26 cellular contexts compared by ENCODE assay signal in the genomic region with DNA sequence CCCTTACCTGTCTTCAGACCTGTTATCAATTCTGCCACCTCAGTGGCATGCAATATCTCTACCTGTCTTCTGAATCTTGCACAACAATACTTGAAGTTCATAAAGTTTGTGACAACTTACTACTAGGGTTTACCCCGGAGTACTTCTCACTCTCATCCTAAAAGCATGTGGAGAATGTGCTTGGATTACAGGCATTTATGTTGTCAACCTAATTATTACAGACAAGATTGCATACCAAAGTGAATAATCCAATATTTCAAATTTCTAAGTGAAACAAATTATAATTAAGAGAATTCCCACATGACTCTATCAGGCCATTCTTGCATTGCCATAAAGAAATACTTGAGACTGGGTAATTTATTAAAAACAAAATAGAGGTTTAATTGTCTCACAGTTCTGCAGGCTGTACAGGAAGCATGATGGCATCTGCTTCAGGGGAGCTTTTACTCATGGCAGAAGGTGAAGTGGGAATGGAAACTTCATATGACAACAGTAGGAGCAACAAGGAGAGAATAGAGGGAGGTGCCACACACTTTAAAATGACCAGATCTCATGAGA.
"Had no signal": no experiment of that assay in that cellular context is flagged by ENCODE, and none has a peak within 500 bp of the region (broad histone marks: within the 10 kb centered on the region; RNA-seq: fewer than 3 reads in every experiment).

No MANE protein-coding gene starts in this region.

- H3K9me3 ChIP-seq: colonic mucosa, pancreas, testis had no signal

- H3K36me3 Mint-ChIP-seq: stimulated activated memory B cell treated with anti-CD40 and anti-IgM and Interleukin-4, amounts not matched to agents 10 μg/mL and 1 μg/mL and 100 μg/mL, for 72 hours; type B pancreatic cell had no signal

- H3K4me1 ChIP-seq: colonic mucosa, esophagus muscularis mucosa, heart right ventricle, lower lobe of right lung, pancreas, right atrium auricular region, testis, tibial artery had no signal

- H3K36me3 ChIP-seq: colonic mucosa, esophagus muscularis mucosa, heart right ventricle, lower lobe of right lung, pancreas, right atrium auricular region, tibial artery had no signal

- H3K27me3 Mint-ChIP-seq: stimulated activated memory B cell treated with anti-CD40 and anti-IgM and Interleukin-4, amounts not matched to agents 10 μg/mL and 1 μg/mL and 100 μg/mL, for 72 hours; type B pancreatic cell had no signal

- H3K27me3 ChIP-seq: colonic mucosa, esophagus muscularis mucosa, heart right ventricle, pancreas, right atrium auricular region, testis, tibial artery had no signal

- ATAC-seq: heart right ventricle; left colon; left ventricle myocardium superior; lower lobe of right lung; natural killer cell; pancreas; sciatic nerve; stimulated activated memory B cell treated with anti-CD40 and anti-IgM and Interleukin-4, amounts not matched to agents 10 μg/mL and 1 μg/mL and 100 μg/mL, for 72 hours; stimulated activated naive CD8-positive, alpha-beta T cell treated with anti-CD3 and anti-CD28 coated beads, Interleukin-15, Interleukin-2, amounts not matched to agents 100 U/mL and 50 U/mL, for 24 hours had no signal

- H3K9me3 Mint-ChIP-seq: type B pancreatic cell had no signal

- H3K27ac ChIP-seq: colonic mucosa, esophagus muscularis mucosa, heart right ventricle, lower lobe of right lung, pancreas, right atrium auricular region, testis, tibial artery had no signal

- H3K4me3 Mint-ChIP-seq: natural killer cell; stimulated activated memory B cell treated with anti-CD40 and anti-IgM and Interleukin-4, amounts not matched to agents 10 μg/mL and 1 μg/mL and 100 μg/mL, for 72 hours; type B pancreatic cell had no signal

- H3K4me1 Mint-ChIP-seq: natural killer cell; stimulated activated memory B cell treated with anti-CD40 and anti-IgM and Interleukin-4, amounts not matched to agents 10 μg/mL and 1 μg/mL and 100 μg/mL, for 72 hours had no signal

- H3K27ac Mint-ChIP-seq: natural killer cell; stimulated activated memory B cell treated with anti-CD40 and anti-IgM and Interleukin-4, amounts not matched to agents 10 μg/mL and 1 μg/mL and 100 μg/mL, for 72 hours; type B pancreatic cell had no signal

- FAIRE-seq: endothelial cell of umbilical vein, pancreas had no signal

- H3K4me3 ChIP-seq: colonic mucosa, esophagus muscularis mucosa, heart right ventricle, lower lobe of right lung, pancreas, right atrium auricular region, testis, tibial artery had no signal

- DNase-seq: colonic mucosa; dermis blood vessel endothelial cell; effector memory CD4-positive, alpha-beta T cell; foreskin melanocyte; glutamatergic neuron; heart right ventricle; hippocampal formation; islet precursor cell; kidney glomerular epithelial cell; left colon; left ventricle myocardium superior; lower lobe of right lung; natural killer cell; occipital lobe; pancreas; stimulated activated CD4-positive, alpha-beta T cell treated with anti-CD3 and anti-CD28 coated beads, Interleukin-4, amount 100 ng/mL, for 4 hours; stimulated activated naive CD8-positive, alpha-beta T cell treated with anti-CD3 and anti-CD28 coated beads, Interleukin-15, Interleukin-2, amounts not matched to agents 100 U/mL and 50 U/mL, for 24 hours; substantia nigra; testis; tibial artery had no signal
